In genomic region chr20:62806383-62807050, GRCh38 we compare ENCODE assay signal across 10 cellular contexts. TPM values are rescaled to one million over a fixed set of nuclear protein-coding genes. Genes with fewer than 3 reads are reported as not detected.
DNase-seq lines count a peak whose midpoint lies in the region; ATAC-seq and TF ChIP-seq lines count a peak whose summit lies in the region.
"Had no signal": no experiment of that assay in that cellular context is flagged by ENCODE, and none has a peak within 500 bp of the region (broad histone marks: within the 10 kb centered on the region; RNA-seq: fewer than 3 reads in every experiment).

No MANE protein-coding gene starts in this region.

- peaks cover 49% of the 10 kb centered on the region for H3K4me1 Mint-ChIP-seq in CD14-positive monocyte

- H3K4me1 ChIP-seq in colonic mucosa (peaks cover 14% of the 10 kb centered on the region), neutrophil (ENCODE audit: control insufficient read depth in 1 of 2, insufficient read depth in 1 of 2, low read depth in 1 of 2, low read length in 1 of 2) (peaks cover 54 to 60% of the 10 kb centered on the region in 2 experiments)

- H3K9ac ChIP-seq in colonic mucosa (ENCODE audit: low read depth in 2 of 2, low read length in 2 of 2): peak overlapping the region in 1 of 2 donors; percentile 24

- TF ChIP-seq CTCF in CD14-positive monocyte (IDR thresholded peaks at IDR 0.05) (no peak), colonic mucosa (IDR thresholded peaks at IDR 0.05) (no peak), neutrophil (IDR thresholded peaks at IDR 0.05) (no peak)

- no peaks in the 10 kb centered on the region for H3K9me3 ChIP-seq in MG63
- no peaks in the 10 kb centered on the region for H3K9me3 ChIP-seq in colonic mucosa
- no peaks in the 10 kb centered on the region for H3K9me3 ChIP-seq in neutrophil

- peak overlapping the region; percentile 90 to 95 for H3K4me3 Mint-ChIP-seq in CD14-positive monocyte

- H3K36me3 Mint-ChIP-seq in CD14-positive monocyte: peaks cover 39 to 57% of the 10 kb centered on the region in 2 donors

- H3K27ac ChIP-seq in colonic mucosa (peak overlapping the region; percentile 85), neutrophil (peak overlapping the region; percentile 94)

- ATAC-seq in GM19397 (IDR thresholded peaks at IDR 0.05; ENCODE audit: unreplicated experiment) (no peak), HG03175 (IDR thresholded peaks at IDR 0.05; ENCODE audit: unreplicated experiment) (no peak)

- no peaks in the 10 kb centered on the region for H3K27me3 ChIP-seq in MG63
- H3K27me3 ChIP-seq in colonic mucosa: no peaks in the 10 kb centered on the region
- H3K27me3 ChIP-seq in neutrophil: no peaks in the 10 kb centered on the region

- H3K36me3 ChIP-seq in MG63: peaks cover 61% of the 10 kb centered on the region
- peaks cover 26% of the 10 kb centered on the region for H3K36me3 ChIP-seq in colonic mucosa
- H3K36me3 ChIP-seq in neutrophil: peaks cover 54% of the 10 kb centered on the region

- H3K27me3 Mint-ChIP-seq in CD14-positive monocyte (ENCODE audit: low read depth in 3 of 3): peaks cover 0 to 7% (median 5%) of the 10 kb centered on the region in 3 donors

- DNase-seq in CD14-positive monocyte (ENCODE audit: low spot score) (no peak), MG63 (no peak), colonic mucosa (no peak), occipital lobe (lab: John Stamatoyannopoulos, UW) (no peak), NCI-H1048 (lab: John Stamatoyannopoulos, UW) (no peak)
- DNase-seq: left cardiac atrium, NCI-H524 treated with DMSO at 0.1 percent for 48 hours had no signal

- peak overlapping the region; percentile 80 for H3K4me3 ChIP-seq in MG63
- H3K4me3 ChIP-seq in colonic mucosa: peak overlapping the region; percentile 99
- H3K4me3 ChIP-seq in neutrophil (ENCODE audit: low read depth in 1 of 2, low read length in 1 of 2): peak overlapping the region; percentile 73 to 84

- no peaks in the 10 kb centered on the region for H3K9me3 Mint-ChIP-seq in CD14-positive monocyte

- peak overlapping the region; percentile 94 to 98 (median 95) for H3K27ac Mint-ChIP-seq in CD14-positive monocyte

- intact Hi-C loops in CD14-positive monocyte (cut with micrococcal nuclease) (loop anchor here (5.0 to 10.0 kb wide), 6 partner anchors 139 to 662 kb away; partner anchors contain the start of genes ADRM1 (in 2 of the 2), PSMA7 (in 1 of the 2), RPS21 (in 1 of the 2) and SS18L1 (in 1 of the 2)), colonic mucosa (cut with DNase I) (loop anchor here (5.0 kb wide), 1 partner anchor 139 kb away; no protein-coding TSS in a partner anchor)

RNA-seq across cellular contexts. Expression of gene OGFR, which starts 1.9 kb away (rescaled TPM):
- polyA plus RNA-seq in CD14-positive monocyte: 10 to 100 TPM; 47.8 to 79.3 TPM
- 67.7 and 72.3 TPM in 2 replicates for total RNA-seq in MG63 (2014; rRNA removed; shearing (Covaris generic); ENCODE audit: low replicate concordance)
- total RNA-seq in colonic mucosa (10 to 100 TPM; 36.3 to 36.8 TPM), occipital lobe (21.5 TPM)

RNA-seq across cellular contexts. Expression of gene MRGBP, which starts 10.2 kb away (rescaled TPM):
- 10 to 100 TPM; 10.2 to 10.5 TPM for polyA plus RNA-seq in CD14-positive monocyte
- total RNA-seq in MG63 (2014; rRNA removed; shearing (Covaris generic); ENCODE audit: low replicate concordance): 52.1 and 63.5 TPM in 2 replicates
- total RNA-seq in colonic mucosa (10 to 100 TPM; 11.0 to 12.0 TPM), occipital lobe (20.1 TPM)

RNA-seq across cellular contexts. Expression of gene COL9A3, which starts 10.3 kb away (rescaled TPM):
- polyA plus RNA-seq in CD14-positive monocyte: 1 to 10 TPM; 1.8 to 2.6 TPM
- 2.8 TPM in 1 of 2 replicates, not detected in the other for total RNA-seq in MG63 (2014; rRNA removed; shearing (Covaris generic); ENCODE audit: low replicate concordance)
- total RNA-seq in colonic mucosa: 1 to 10 TPM; 2.7 to 3.6 TPM
- 37.1 TPM for total RNA-seq in occipital lobe

RNA-seq across cellular contexts. Expression of gene TCFL5, which starts 55.1 kb away (rescaled TPM):
- under 1 TPM; 0.38 to 0.89 TPM for polyA plus RNA-seq in CD14-positive monocyte
- total RNA-seq in MG63 (2014; rRNA removed; shearing (Covaris generic); ENCODE audit: low replicate concordance): 16.0 and 25.4 TPM in 2 replicates
- total RNA-seq in colonic mucosa (1 to 10 TPM; 6.2 to 7.3 TPM), occipital lobe (12.3 TPM)
